Comparison of ENCODE assay signal across 8 cellular contexts in the genomic region with DNA sequence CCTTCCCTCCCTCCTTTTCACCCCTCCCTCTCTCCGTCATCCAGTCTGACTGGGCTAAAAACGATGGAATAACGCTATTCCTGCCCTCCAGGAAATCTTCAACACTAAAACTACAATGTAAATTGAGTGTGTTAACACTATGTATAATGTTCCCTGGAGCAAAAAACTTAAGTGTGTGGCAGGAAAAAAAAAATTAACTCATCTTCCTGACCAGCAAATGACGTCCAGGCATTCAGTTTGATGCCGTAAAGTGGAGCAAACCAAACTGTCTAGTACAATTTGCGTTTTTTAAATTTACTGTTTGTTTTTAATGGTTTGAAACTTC. TPM values are rescaled to one million over a fixed set of nuclear protein-coding genes. Genes with fewer than 3 reads are reported as not detected.
DNase-seq lines count a peak whose midpoint lies in the region; ATAC-seq and TF ChIP-seq lines count a peak whose summit lies in the region.

No MANE protein-coding gene starts in this region.

- H2AFZ ChIP-seq in Loucy (ENCODE audit: low read length), result peak overlapping the region; percentile 97

- peak overlapping the region; percentile 83 to 98 for H3K27ac Mint-ChIP-seq in natural killer cell treated with Interleukin-12 subunit alpha and Interleukin-12 subunit beta and Interleukin-15 and Interleukin-18, amount 100 ng/mL, for 72 hours

- H3K4me3 Mint-ChIP-seq in natural killer cell treated with Interleukin-12 subunit alpha and Interleukin-12 subunit beta and Interleukin-15 and Interleukin-18, amount 100 ng/mL, for 72 hours, result peak overlapping the region; percentile 96

- TF ChIP-seq CTCF in BJ (IDR thresholded peaks at IDR 0.05; ENCODE audit: insufficient read depth, low read depth, low read length), result no peak
- no peak for TF ChIP-seq CTCF in Loucy (conservative IDR thresholded peaks at IDR 0.05; ENCODE audit: low read length)
- no peak for TF ChIP-seq CTCF in dorsolateral prefrontal cortex (IDR thresholded peaks at IDR 0.05 in 54 of 56, conservative IDR thresholded peaks at IDR 0.05 in 2 of 56; ENCODE audit: low read depth in 1 of 56, partially characterized antibody in 56 of 56)

- no peaks in the 10 kb centered on the region for H3K9me3 ChIP-seq in Loucy (ENCODE audit: insufficient read depth, low read depth, low read length)

- no peaks in the 10 kb centered on the region for H3K9me2 ChIP-seq in Loucy (replicated peaks; ENCODE audit: low read depth, low read length)

- peaks cover 64 to 83% of the 10 kb centered on the region in 2 donors for H3K4me1 Mint-ChIP-seq in natural killer cell treated with Interleukin-12 subunit alpha and Interleukin-12 subunit beta and Interleukin-15 and Interleukin-18, amount 100 ng/mL, for 72 hours (ENCODE audit: low read depth in 2 of 2)

- H3K79me2 ChIP-seq in Loucy (ENCODE audit: insufficient read depth, low read length), result peaks cover 44% of the 10 kb centered on the region

- peaks cover 56% of the 10 kb centered on the region for H3K4me1 ChIP-seq in Loucy (ENCODE audit: insufficient read depth, low read length, poor library complexity, severe bottlenecking)

- intact Hi-C loops in dorsolateral prefrontal cortex (cut with DNase I), result loop anchor here (2.0 to 5.0 kb wide), 2 partner anchors 315 kb away; partner anchors contain the start of gene STMP1 (in 2 of the 2)

- DNase-seq in BJ (ENCODE audit: low read depth) (no peak), dorsolateral prefrontal cortex (no peak), dermis blood vessel endothelial cell (no peak), DMS 273 (lab: John Stamatoyannopoulos, UW; ENCODE audit: unreplicated experiment) (no peak), NOMO-1 treated with dmso at 0.1 percent for 144 hours (lab: John Stamatoyannopoulos, UW; ENCODE audit: unreplicated experiment) (no peak)
- no peak for DNase-seq in natural killer cell treated with Interleukin-12 subunit alpha and Interleukin-12 subunit beta and Interleukin-15 and Interleukin-18, amount 100 ng/mL, for 72 hours (ENCODE audit: low spot score)

- H3K27me3 ChIP-seq in BJ (ENCODE audit: control insufficient read depth, insufficient read depth, low read length) (no peaks in the 10 kb centered on the region), Loucy (ENCODE audit: insufficient read depth, low read length, poor library complexity, severe bottlenecking) (no peaks in the 10 kb centered on the region), dorsolateral prefrontal cortex (no peaks in the 10 kb centered on the region)

- ATAC-seq in natural killer cell treated with Interleukin-12 subunit alpha and Interleukin-12 subunit beta and Interleukin-15 and Interleukin-18, amount 100 ng/mL, for 72 hours, result no peak
- no peak for ATAC-seq in HG03175 (IDR thresholded peaks at IDR 0.05; ENCODE audit: unreplicated experiment)

- POLR2A ChIA-PET in BJ (lab: Charles Lee), result no interaction called here

- H3K36me3 Mint-ChIP-seq in natural killer cell treated with Interleukin-12 subunit alpha and Interleukin-12 subunit beta and Interleukin-15 and Interleukin-18, amount 100 ng/mL, for 72 hours, result peaks cover 5% of the 10 kb centered on the region

- H3K27me3 Mint-ChIP-seq in natural killer cell treated with Interleukin-12 subunit alpha and Interleukin-12 subunit beta and Interleukin-15 and Interleukin-18, amount 100 ng/mL, for 72 hours, result no peaks in the 10 kb centered on the region

- peak overlapping the region; percentile 69 for H3K4me2 ChIP-seq in Loucy (ENCODE audit: low read depth, low read length, poor library complexity, severe bottlenecking)

- H3K27ac ChIP-seq in dorsolateral prefrontal cortex, result peak overlapping the region in 51 of 59 donors; percentile 5 to 92 (median 77)

- H3K36me3 ChIP-seq in BJ (ENCODE audit: control insufficient read depth, insufficient read depth, low read length) (no peaks in the 10 kb centered on the region), Loucy (ENCODE audit: insufficient read depth, low read length) (no peaks in the 10 kb centered on the region)

- H3F3A ChIP-seq in Loucy (ENCODE audit: low read depth), result no peaks in the 10 kb centered on the region

- no peaks in the 10 kb centered on the region for H3K9me3 Mint-ChIP-seq in natural killer cell treated with Interleukin-12 subunit alpha and Interleukin-12 subunit beta and Interleukin-15 and Interleukin-18, amount 100 ng/mL, for 72 hours

- H4K20me1 ChIP-seq in Loucy (ENCODE audit: insufficient read depth, low read length, poor library complexity, severe bottlenecking), result peaks cover 44% of the 10 kb centered on the region

- peak overlapping the region; percentile 82 for H3K4me3 ChIP-seq in BJ (ENCODE audit: low read depth, low read length)
- H3K4me3 ChIP-seq in Loucy (ENCODE audit: low read length, poor library complexity, severe bottlenecking), result peak overlapping the region; percentile 97
- peak overlapping the region; percentile 56 to 100 (median 95) for H3K4me3 ChIP-seq in dorsolateral prefrontal cortex

- H3K9ac ChIP-seq in Loucy (ENCODE audit: low read depth, low read length, poor library complexity, severe bottlenecking), result peak overlapping the region; percentile 90

- CTCF ChIA-PET in BJ (lab: Yijun Ruan, JAX), result no interaction called here

RNA-seq across cellular contexts. Expression of gene MTPN, which starts 0.5 kb away (rescaled TPM):
- polyA plus RNA-seq in BJ (2011; rRNA removed), result 99.4 and 191 TPM in 2 replicates
- 66.3 and 69.4 TPM in 2 replicates for polyA minus RNA-seq in BJ (2011; rRNA and poly(A)+ RNA removed)
- total RNA-seq in dorsolateral prefrontal cortex (100 to 1,000 TPM in 115 of 120 experiments, 10 to 100 TPM in 5; 80.0 to 205 (median 144) TPM), dermis blood vessel endothelial cell (101 and 171 TPM in 2 replicates)
- 100 to 1,000 TPM; 148 to 190 TPM for total RNA-seq in natural killer cell treated with Interleukin-12 subunit alpha and Interleukin-12 subunit beta and Interleukin-15 and Interleukin-18, amount 100 ng/mL, for 72 hours
